Comparison of ENCODE assay signal across 8 cellular contexts in the genomic region with DNA sequence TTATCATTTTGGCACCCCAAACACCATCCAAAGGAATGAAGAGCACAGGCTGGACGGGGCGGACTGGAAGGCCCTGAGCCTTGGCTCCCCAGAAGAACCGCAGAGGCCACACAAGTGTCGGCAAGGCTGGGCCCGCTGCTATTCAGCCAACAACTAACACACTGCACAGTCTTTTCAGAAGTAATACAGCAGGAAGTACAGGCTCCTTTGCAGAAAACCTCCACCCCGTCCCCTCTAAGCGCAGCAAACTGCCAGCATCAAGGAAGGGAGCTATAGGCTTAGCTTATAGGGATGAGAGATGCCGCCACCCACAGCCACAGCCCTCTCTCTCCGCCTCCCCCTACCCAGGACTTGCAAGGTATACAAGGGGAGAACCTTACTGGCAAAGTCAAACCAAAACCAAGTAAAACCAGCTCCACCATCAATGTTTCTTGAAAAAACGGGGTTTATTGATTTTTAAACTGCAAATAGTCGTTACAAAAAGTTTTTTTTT. TPM values are rescaled to one million over a fixed set of nuclear protein-coding genes. Genes with fewer than 3 reads are reported as not detected.
DNase-seq lines count a peak whose midpoint lies in the region; ATAC-seq, FAIRE-seq and TF ChIP-seq lines count a peak whose summit lies in the region.

No MANE protein-coding gene starts in this region.

- H3K27me3 ChIP-seq in CD4-positive, CD25-positive, alpha-beta regulatory T cell (ENCODE audit: control insufficient read depth, insufficient read depth, low read length): no peaks in the 10 kb centered on the region
- H3K27me3 ChIP-seq in dorsolateral prefrontal cortex: peaks cover 0 to 29% (median 10%) of the 10 kb centered on the region in 45 donors
- no peaks in the 10 kb centered on the region for H3K27me3 ChIP-seq in naive thymus-derived CD4-positive, alpha-beta T cell (ENCODE audit: control insufficient read depth in 2 of 2, insufficient read depth in 2 of 2, low read length in 2 of 2)

- CTCF ChIA-PET in naive thymus-derived CD4-positive, alpha-beta T cell (lab: Charles Lee): interaction anchor here (1.4 to 12.9 kb wide), 8 partner anchors 8 to 535 kb away, joined by 3 to 219 read pairs (median 37); no protein-coding TSS in a partner anchor

- peak overlapping the region; percentile 75 to 98 (median 88) for H3K4me3 Mint-ChIP-seq in CD4-positive, CD25-positive, alpha-beta regulatory T cell
- peak overlapping the region; percentile 79 to 99 (median 84) for H3K4me3 Mint-ChIP-seq in naive thymus-derived CD4-positive, alpha-beta T cell

- peak; percentile 20 to 79 (median 52) for DNase-seq in CD4-positive, CD25-positive, alpha-beta regulatory T cell
- peak; percentile 56 for DNase-seq in SW480 (ENCODE audit: low spot score)
- peak in 2 of 10 donors; percentile 26 to 34 for DNase-seq in dorsolateral prefrontal cortex
- peak in 5 of 9 donors; percentile 32 to 49 (median 46) for DNase-seq in naive thymus-derived CD4-positive, alpha-beta T cell
- DNase-seq in D721Med (ENCODE audit: insufficient read length, low spot score): no peak
- no peak for DNase-seq in NOMO-1 treated with dmso at 0.1 percent for 144 hours (lab: John Stamatoyannopoulos, UW; ENCODE audit: unreplicated experiment)
- DNase-seq in HTR-8/SVneo (ENCODE audit: insufficient read length, low spot score): no peak

- H3K9me3 Mint-ChIP-seq in CD4-positive, CD25-positive, alpha-beta regulatory T cell: no peaks in the 10 kb centered on the region
- H3K9me3 Mint-ChIP-seq in naive thymus-derived CD4-positive, alpha-beta T cell: no peaks in the 10 kb centered on the region

- peaks cover 23 to 72% (median 55%) of the 10 kb centered on the region in 4 donors for H3K4me1 Mint-ChIP-seq in CD4-positive, CD25-positive, alpha-beta regulatory T cell
- H3K4me1 Mint-ChIP-seq in naive thymus-derived CD4-positive, alpha-beta T cell: peaks cover 47 to 77% (median 63%) of the 10 kb centered on the region in 7 donors

- peak overlapping the region; percentile 99 for H3K4me3 ChIP-seq in CD4-positive, CD25-positive, alpha-beta regulatory T cell (ENCODE audit: low read depth, low read length)
- peak overlapping the region in 23 of 59 donors; percentile 16 to 79 (median 71) for H3K4me3 ChIP-seq in dorsolateral prefrontal cortex
- H3K4me3 ChIP-seq in naive thymus-derived CD4-positive, alpha-beta T cell (ENCODE audit: low read length): peak overlapping the region; percentile 25

- peaks cover 41% of the 10 kb centered on the region for H3K36me3 Mint-ChIP-seq in CD4-positive, CD25-positive, alpha-beta regulatory T cell
- peaks cover 16 to 51% (median 37%) of the 10 kb centered on the region in 5 donors for H3K36me3 Mint-ChIP-seq in naive thymus-derived CD4-positive, alpha-beta T cell

- no peak for TF ChIP-seq CTCF in dorsolateral prefrontal cortex (IDR thresholded peaks at IDR 0.05 in 54 of 56, conservative IDR thresholded peaks at IDR 0.05 in 2 of 56; ENCODE audit: low read depth in 1 of 56, partially characterized antibody in 56 of 56)
- no peak for TF ChIP-seq CTCF in D721Med (IDR thresholded peaks at IDR 0.05; ENCODE audit: insufficient read depth, missing control alignments)

- H3K4me1 ChIP-seq in CD4-positive, CD25-positive, alpha-beta regulatory T cell (ENCODE audit: control insufficient read depth, insufficient read depth, low read length, poor library complexity, severe bottlenecking): peaks cover 79% of the 10 kb centered on the region
- H3K4me1 ChIP-seq in naive thymus-derived CD4-positive, alpha-beta T cell (ENCODE audit: control insufficient read depth in 2 of 2, insufficient read depth in 2 of 2, low read length in 2 of 2): peaks cover 51 to 53% of the 10 kb centered on the region in 2 donors

- ATAC-seq in CD4-positive, CD25-positive, alpha-beta regulatory T cell (ENCODE audit: low read depth in 2 of 2): no peak
- ATAC-seq in naive thymus-derived CD4-positive, alpha-beta T cell: peak; percentile 12
- ATAC-seq in GM19467 (IDR thresholded peaks at IDR 0.05; ENCODE audit: unreplicated experiment): no peak

- H3K27ac Mint-ChIP-seq in CD4-positive, CD25-positive, alpha-beta regulatory T cell: peak overlapping the region; percentile 89 to 99 (median 94)
- peak overlapping the region; percentile 88 to 95 (median 91) for H3K27ac Mint-ChIP-seq in naive thymus-derived CD4-positive, alpha-beta T cell

- H3K9me3 ChIP-seq in CD4-positive, CD25-positive, alpha-beta regulatory T cell (ENCODE audit: control insufficient read depth in 2 of 2, low read length in 2 of 2): no peaks in the 10 kb centered on the region
- H3K9me3 ChIP-seq in naive thymus-derived CD4-positive, alpha-beta T cell (ENCODE audit: control insufficient read depth in 2 of 3, low read length in 3 of 3): no peaks in the 10 kb centered on the region

- intact Hi-C loops in dorsolateral prefrontal cortex (cut with DNase I): loop anchor here in 1 of 2 donors (5.0 to 10.0 kb wide), 2 partner anchors 95 to 422 kb away; no protein-coding TSS in a partner anchor
- intact Hi-C loops in naive thymus-derived CD4-positive, alpha-beta T cell (cut with micrococcal nuclease): loop anchor here in 1 of 2 donors (2.0 to 10.0 kb wide), 6 partner anchors 54 to 502 kb away; no protein-coding TSS in a partner anchor

- FAIRE-seq in D721Med (lab: Jason Lieb, UNC) (no peak), HTR-8/SVneo (lab: Jason Lieb, UNC) (no peak)

- H3K27ac ChIP-seq in CD4-positive, CD25-positive, alpha-beta regulatory T cell (ENCODE audit: insufficient read depth, low read length, poor library complexity, severe bottlenecking): peak overlapping the region; percentile 99
- H3K27ac ChIP-seq in dorsolateral prefrontal cortex: peak overlapping the region in 49 of 59 donors; percentile 4 to 99 (median 58)
- H3K27ac ChIP-seq in naive thymus-derived CD4-positive, alpha-beta T cell (ENCODE audit: low read depth, low read length): peak overlapping the region; percentile 44

- H3K36me3 ChIP-seq in CD4-positive, CD25-positive, alpha-beta regulatory T cell (ENCODE audit: control insufficient read depth, insufficient read depth, low read length): peaks cover 25% of the 10 kb centered on the region
- H3K36me3 ChIP-seq in naive thymus-derived CD4-positive, alpha-beta T cell (ENCODE audit: control insufficient read depth in 2 of 3, insufficient read depth in 3 of 3, low read length in 3 of 3): peaks cover 0 to 27% (median 13%) of the 10 kb centered on the region in 3 experiments

- POLR2A ChIA-PET in naive thymus-derived CD4-positive, alpha-beta T cell (lab: Charles Lee): interaction anchor here (0.7 to 22.1 kb wide), 16 partner anchors 9 to 846 kb away, joined by 3 to 1273 read pairs (median 7); no protein-coding TSS in a partner anchor

- H3K27me3 Mint-ChIP-seq in CD4-positive, CD25-positive, alpha-beta regulatory T cell: peaks cover 4% of the 10 kb centered on the region
- H3K27me3 Mint-ChIP-seq in naive thymus-derived CD4-positive, alpha-beta T cell: no peaks in the 10 kb centered on the region

RNA-seq across cellular contexts. Expression of a gene that starts 5.6 kb away (rescaled TPM):
- total RNA-seq in CD4-positive, CD25-positive, alpha-beta regulatory T cell: 200 TPM
- 100 to 1,000 TPM in 2 of 4 donors, 10 to 100 TPM in 2; 78.5 to 116 (median 105) TPM for polyA plus RNA-seq in CD4-positive, CD25-positive, alpha-beta regulatory T cell
- total RNA-seq in dorsolateral prefrontal cortex: 100 to 1,000 TPM in 78 of 120 experiments, 10 to 100 TPM in 42; 50.7 to 283 (median 111) TPM
- total RNA-seq in naive thymus-derived CD4-positive, alpha-beta T cell: 100 to 1,000 TPM in 4 of 5 experiments, 10 to 100 TPM in 1; 82.0 to 231 (median 203) TPM
- 100 to 1,000 TPM in 1 of 2 donors, 10 to 100 TPM in 1; 85.6 to 160 TPM for polyA plus RNA-seq in naive thymus-derived CD4-positive, alpha-beta T cell

Comparison
In these comparisons a context has a peak if more than half of its experiments do, and no peak if none do; other contexts are left out.
1. DNase-seq: peak in CD4-positive, CD25-positive, alpha-beta regulatory T cell (3 of 3), SW480 (single experiment) and naive thymus-derived CD4-positive, alpha-beta T cell (5 of 9); none in D721Med (single experiment), NOMO-1 treated with dmso at 0.1 percent for 144 hours (single experiment) and HTR-8/SVneo (single experiment).
2. H3K27ac ChIP-seq: peak in every context shown above with its lines; median percentile 99 in CD4-positive, CD25-positive, alpha-beta regulatory T cell; 58 in dorsolateral prefrontal cortex; 44 in naive thymus-derived CD4-positive, alpha-beta T cell.